ENCODE assay signal across 31 cellular contexts in genomic region chr3:107954845-107955244, GRCh38.
DNase-seq lines count a peak whose midpoint lies in the region; ATAC-seq and TF ChIP-seq lines count a peak whose summit lies in the region.
"Had no signal": no experiment of that assay in that cellular context is flagged by ENCODE, and none has a peak within 500 bp of the region (broad histone marks: within the 10 kb centered on the region; RNA-seq: fewer than 3 reads in every experiment).

No MANE protein-coding gene starts in this region.

- ATAC-seq in activated CD8-positive, alpha-beta T cell treated with anti-CD3 and anti-CD28 coated beads, Interleukin-2, amount 10 ng/mL, durations not matched to agents 7 days and 5 days, result peak; percentile 51
- ATAC-seq in right cardiac atrium (no peak), mucosa of descending colon (no peak), HG02884 (IDR thresholded peaks at IDR 0.05; ENCODE audit: unreplicated experiment) (no peak)
- ATAC-seq: A549; activated naive CD4-positive, alpha-beta T cell treated with anti-CD3 and anti-CD28 coated beads, Interleukin-2, amount 50 U/mL, for 72 hours; gastroesophageal sphincter; left cardiac atrium; Right ventricle myocardium inferior; SK-N-SH treated with all-trans-retinoic acid at 6 μM for 48 hours had no signal

- H3K27ac ChIP-seq in right cardiac atrium (ENCODE audit: low read length), result no peak overlapping the region
- H3K27ac ChIP-seq: A549, breast epithelium, gastroesophageal sphincter, hepatocyte, HL-60, PC-9, transverse colon had no signal

- no peak for TF ChIP-seq POLR2A in NB4 (IDR thresholded peaks at IDR 0.05; ENCODE audit: extremely low read depth, insufficient read length)

- H3K4me3 ChIP-seq in NB4 (ENCODE audit: low read depth, low read length), result no peak overlapping the region
- no peak overlapping the region for H3K4me3 ChIP-seq in right cardiac atrium (ENCODE audit: low read length)
- H3K4me3 ChIP-seq in mucosa of descending colon, result no peak overlapping the region
- H3K4me3 ChIP-seq: A549, breast epithelium, gastroesophageal sphincter, hepatocyte, lung, PC-9, transverse colon had no signal

- intact Hi-C loops in right cardiac atrium (cut with DNase I) (loop anchor here in 1 of 4 donors (10.0 kb wide), 1 partner anchor 140 kb away; the partner anchor contains the start of gene CD47), mucosa of descending colon (cut with DNase I, micrococcal nuclease) (no loop called here)

- DNase-seq in NCI-H748 (lab: John Stamatoyannopoulos, UW; ENCODE audit: unreplicated experiment) (peak; percentile 65), NCI-H748 treated with DMSO at 0.1 percent for 48 hours (lab: John Stamatoyannopoulos, UW) (no peak), COR-L47 (lab: John Stamatoyannopoulos, UW) (peak; percentile 48), NB4 (ENCODE audit: low read depth) (peak; percentile 45), right cardiac atrium (no peak), mucosa of descending colon (no peak)
- no peak for DNase-seq in activated CD8-positive, alpha-beta T cell treated with anti-CD3 and anti-CD28 coated beads, Interleukin-2, amount 10 ng/mL, durations not matched to agents 7 days and 5 days
- DNase-seq: activated CD4-positive, alpha-beta memory T cell treated with anti-CD3 and anti-CD28 coated beads, Interleukin-2, amount 10 ng/mL, durations not matched to agents 7 days and 5 days; activated CD4-positive, CD25-positive, alpha-beta regulatory T cell treated with anti-CD3 and anti-CD28 coated beads, Interleukin-2, amount 50 U/mL, for 72 hours; activated T-cell treated with anti-CD3 and anti-CD28 coated beads for 4 hours; anterior cingulate cortex; DMS153; Kasumi-1; left cardiac atrium; NCI-H82; PC-9; stimulated activated CD4-positive, alpha-beta T cell treated with anti-CD3 and anti-CD28 coated beads, Interleukin-4, amount 100 ng/mL, for 4 hours; transverse colon had no signal

- H3K27me3 Mint-ChIP-seq in activated CD8-positive, alpha-beta T cell treated with anti-CD3 and anti-CD28 coated beads, Interleukin-2, amount 10 ng/mL, durations not matched to agents 7 days and 5 days (ENCODE audit: low read depth), result peaks cover 6% of the 10 kb centered on the region

- no peak overlapping the region for H3K27ac Mint-ChIP-seq in activated CD8-positive, alpha-beta T cell treated with anti-CD3 and anti-CD28 coated beads, Interleukin-2, amount 10 ng/mL, durations not matched to agents 7 days and 5 days
- H3K27ac Mint-ChIP-seq: activated CD4-positive, alpha-beta memory T cell treated with anti-CD3 and anti-CD28 coated beads, Interleukin-2, amount 10 ng/mL, durations not matched to agents 7 days and 5 days; activated naive CD4-positive, alpha-beta T cell treated with anti-CD3 and anti-CD28 coated beads, Interleukin-2, amount 50 U/mL, for 72 hours; activated T-helper 2 cell treated with anti-CD3 and anti-CD28 coated beads, Interferon-gamma antibody, Interleukin-2, Interleukin-4, amounts not matched to agents 10 μg/mL and 5 μg/mL and 100 μg/mL, durations not matched to agents 14 hours and 24 hours and 36 hours; B cell; nephron had no signal

- H3K4me1 Mint-ChIP-seq in activated CD8-positive, alpha-beta T cell treated with anti-CD3 and anti-CD28 coated beads, Interleukin-2, amount 10 ng/mL, durations not matched to agents 7 days and 5 days (ENCODE audit: low read depth), result peaks cover 27% of the 10 kb centered on the region

- H3K27me3 ChIP-seq in right cardiac atrium (ENCODE audit: control insufficient read depth, insufficient read depth), result no peaks in the 10 kb centered on the region
- H3K27me3 ChIP-seq: breast epithelium, gastroesophageal sphincter, hepatocyte, transverse colon had no signal

- H3K4me3 Mint-ChIP-seq in activated CD8-positive, alpha-beta T cell treated with anti-CD3 and anti-CD28 coated beads, Interleukin-2, amount 10 ng/mL, durations not matched to agents 7 days and 5 days, result no peak overlapping the region
- H3K4me3 Mint-ChIP-seq: activated CD4-positive, alpha-beta memory T cell treated with anti-CD3 and anti-CD28 coated beads, Interleukin-2, amount 10 ng/mL, durations not matched to agents 7 days and 5 days; B cell; nephron had no signal

- whole genome bisulfite sequencing in right cardiac atrium, result 80% methylated on average over 2 of the region's 2 CpGs

- no peak for TF ChIP-seq CTCF in NB4 (IDR thresholded peaks at IDR 0.05; ENCODE audit: low read depth, low read length)
- TF ChIP-seq CTCF in mucosa of descending colon (IDR thresholded peaks at IDR 0.05), result no peak

- no peaks in the 10 kb centered on the region for H3K36me3 Mint-ChIP-seq in activated CD8-positive, alpha-beta T cell treated with anti-CD3 and anti-CD28 coated beads, Interleukin-2, amount 10 ng/mL, durations not matched to agents 7 days and 5 days (ENCODE audit: low read depth)
- H3K36me3 Mint-ChIP-seq: activated naive CD4-positive, alpha-beta T cell treated with anti-CD3 and anti-CD28 coated beads, Interleukin-2, amount 50 U/mL, for 72 hours had no signal

- no peaks in the 10 kb centered on the region for H3K9me3 ChIP-seq in right cardiac atrium (ENCODE audit: control insufficient read depth, low read length)
- H3K9me3 ChIP-seq in mucosa of descending colon, result no peaks in the 10 kb centered on the region
- H3K9me3 ChIP-seq: A549, breast epithelium, gastroesophageal sphincter, transverse colon had no signal

- peaks cover 3% of the 10 kb centered on the region for H3K9me3 Mint-ChIP-seq in activated CD8-positive, alpha-beta T cell treated with anti-CD3 and anti-CD28 coated beads, Interleukin-2, amount 10 ng/mL, durations not matched to agents 7 days and 5 days (ENCODE audit: insufficient read depth)
- H3K9me3 Mint-ChIP-seq: nephron had no signal

- H3K36me3 ChIP-seq in mucosa of descending colon (ENCODE audit: low read depth), result no peaks in the 10 kb centered on the region
- H3K36me3 ChIP-seq: breast epithelium, gastroesophageal sphincter, transverse colon had no signal

- POLR2A ChIA-PET in activated CD8-positive, alpha-beta T cell treated with anti-CD3 and anti-CD28 coated beads, Interleukin-2, amount 10 ng/mL, durations not matched to agents 7 days and 5 days (lab: Charles Lee), result no interaction called here

- H3K4me1 ChIP-seq in right cardiac atrium (ENCODE audit: control insufficient read depth, insufficient read depth, low read length) (no peaks in the 10 kb centered on the region), mucosa of descending colon (ENCODE audit: low read depth) (no peaks in the 10 kb centered on the region)
- H3K4me1 ChIP-seq: A549 had no signal

- CTCF ChIA-PET in activated CD8-positive, alpha-beta T cell treated with anti-CD3 and anti-CD28 coated beads, Interleukin-2, amount 10 ng/mL, durations not matched to agents 7 days and 5 days (lab: Charles Lee), result interaction anchor here (0.9 to 1.5 kb wide), 3 partner anchors 10 to 18 kb away, joined by 3 to 5 read pairs (median 4); no protein-coding TSS in a partner anchor

Comparison
In these comparisons a context has a peak if more than half of its experiments do, and no peak if none do; other contexts are left out.
1. DNase-seq: peak in NCI-H748 (single experiment), COR-L47 (single experiment) and NB4 (single experiment); none in NCI-H748 treated with DMSO at 0.1 percent for 48 hours (single experiment), activated CD8-positive, alpha-beta T cell treated with anti-CD3 and anti-CD28 coated beads, Interleukin-2, amount 10 ng/mL, durations not matched to agents 7 days and 5 days (single experiment), right cardiac atrium (0 of 3) and mucosa of descending colon (0 of 3).